ENCODE assay signal across 1 cellular context in the genomic region with DNA sequence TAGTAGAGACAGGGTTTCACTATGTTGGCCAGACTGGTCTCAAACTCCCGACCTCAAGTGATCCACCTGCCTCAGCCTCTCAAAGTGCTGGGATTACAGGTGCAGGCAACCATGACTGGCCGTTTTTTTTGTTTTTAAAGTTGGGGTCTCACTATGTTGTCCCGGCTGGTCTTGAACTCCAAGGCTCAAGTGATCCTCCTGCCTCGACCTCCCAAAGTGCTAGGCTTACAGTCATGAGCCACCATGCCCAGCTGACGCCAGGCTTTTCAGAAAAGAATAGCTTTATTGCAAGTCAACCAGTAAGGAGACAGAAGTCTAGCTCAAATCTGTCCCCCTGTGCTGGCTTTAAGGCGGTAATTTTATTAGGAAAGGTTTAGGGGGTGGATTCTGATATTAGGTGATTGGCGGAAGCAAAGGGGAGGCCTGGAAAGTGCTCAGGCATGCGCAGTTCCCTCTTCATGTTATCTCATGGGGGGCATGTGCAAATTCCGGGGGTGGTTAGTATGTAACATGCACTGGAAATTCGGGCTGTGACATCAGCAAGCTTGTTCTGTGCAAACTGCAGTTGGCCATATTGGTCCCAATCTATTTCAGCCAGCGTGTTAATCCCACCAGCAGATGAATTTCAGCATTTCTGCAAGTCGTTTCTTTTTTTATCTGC.
TF ChIP-seq lines count a peak whose summit lies in the region.

No MANE protein-coding gene starts in this region.

TF ChIP-seq in K562, 482 proteins besides CTCF, POLR2A, EP300 and RAD21:
- TF ChIP-seq ZNF121 (CRISPR knock-in tag; conservative IDR thresholded peaks at IDR 0.05) (peak; percentile 95), RBM14 (IDR thresholded peaks at IDR 0.05; ENCODE audit: borderline replicate concordance, insufficient read depth, low read depth, low read length) (no peak), CHD1 (IDR thresholded peaks at IDR 0.05; ENCODE audit: low read length) (no peak), GABPA (tag; conservative IDR thresholded peaks at IDR 0.05; ENCODE audit: low read depth) (no peak), NR2F6 (CRISPR knock-in tag; IDR thresholded peaks at IDR 0.05) (no peak), BCOR (IDR thresholded peaks at IDR 0.05) (peak; percentile 41; the same call in 1 of the 2 replicates), CTBP1 (IDR thresholded peaks at IDR 0.05; ENCODE audit: borderline replicate concordance) (no peak), HMGXB4 (CRISPR knock-in tag; IDR thresholded peaks at IDR 0.05) (no peak), LEF1 (IDR thresholded peaks at IDR 0.05) (no peak), RBM25 (IDR thresholded peaks at IDR 0.05; ENCODE audit: low read depth, low read length, severe bottlenecking) (peak; percentile 39), KDM1A (IDR thresholded peaks at IDR 0.05) (0 out of 4 replicates have a peak, but pooled peaks of 1 of the 2 experiments have one; percentile 25), NRF1 (conservative IDR thresholded peaks at IDR 0.05 in 1 of 2, IDR thresholded peaks at IDR 0.05 in 1 of 2) (peak; percentile 66 to 73), EGR1 (conservative IDR thresholded peaks at IDR 0.05) (peak; percentile 43)
- TF ChIP-seq, protein P1, sequence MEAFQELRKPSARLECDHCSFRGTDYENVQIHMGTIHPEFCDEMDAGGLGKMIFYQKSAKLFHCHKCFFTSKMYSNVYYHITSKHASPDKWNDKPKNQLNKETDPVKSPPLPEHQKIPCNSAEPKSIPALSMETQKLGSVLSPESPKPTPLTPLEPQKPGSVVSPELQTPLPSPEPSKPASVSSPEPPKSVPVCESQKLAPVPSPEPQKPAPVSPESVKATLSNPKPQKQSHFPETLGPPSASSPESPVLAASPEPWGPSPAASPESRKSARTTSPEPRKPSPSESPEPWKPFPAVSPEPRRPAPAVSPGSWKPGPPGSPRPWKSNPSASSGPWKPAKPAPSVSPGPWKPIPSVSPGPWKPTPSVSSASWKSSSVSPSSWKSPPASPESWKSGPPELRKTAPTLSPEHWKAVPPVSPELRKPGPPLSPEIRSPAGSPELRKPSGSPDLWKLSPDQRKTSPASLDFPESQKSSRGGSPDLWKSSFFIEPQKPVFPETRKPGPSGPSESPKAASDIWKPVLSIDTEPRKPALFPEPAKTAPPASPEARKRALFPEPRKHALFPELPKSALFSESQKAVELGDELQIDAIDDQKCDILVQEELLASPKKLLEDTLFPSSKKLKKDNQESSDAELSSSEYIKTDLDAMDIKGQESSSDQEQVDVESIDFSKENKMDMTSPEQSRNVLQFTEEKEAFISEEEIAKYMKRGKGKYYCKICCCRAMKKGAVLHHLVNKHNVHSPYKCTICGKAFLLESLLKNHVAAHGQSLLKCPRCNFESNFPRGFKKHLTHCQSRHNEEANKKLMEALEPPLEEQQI (IDR thresholded peaks at IDR 0.05): no peak
- TF ChIP-seq, protein P2, sequence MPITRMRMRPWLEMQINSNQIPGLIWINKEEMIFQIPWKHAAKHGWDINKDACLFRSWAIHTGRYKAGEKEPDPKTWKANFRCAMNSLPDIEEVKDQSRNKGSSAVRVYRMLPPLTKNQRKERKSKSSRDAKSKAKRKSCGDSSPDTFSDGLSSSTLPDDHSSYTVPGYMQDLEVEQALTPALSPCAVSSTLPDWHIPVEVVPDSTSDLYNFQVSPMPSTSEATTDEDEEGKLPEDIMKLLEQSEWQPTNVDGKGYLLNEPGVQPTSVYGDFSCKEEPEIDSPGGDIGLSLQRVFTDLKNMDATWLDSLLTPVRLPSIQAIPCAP (CRISPR knock-in tag; IDR thresholded peaks at IDR 0.05; ENCODE audit: borderline replicate concordance): no peak
